Comparison of ENCODE assay signal across 9 cellular contexts in the genomic region with DNA sequence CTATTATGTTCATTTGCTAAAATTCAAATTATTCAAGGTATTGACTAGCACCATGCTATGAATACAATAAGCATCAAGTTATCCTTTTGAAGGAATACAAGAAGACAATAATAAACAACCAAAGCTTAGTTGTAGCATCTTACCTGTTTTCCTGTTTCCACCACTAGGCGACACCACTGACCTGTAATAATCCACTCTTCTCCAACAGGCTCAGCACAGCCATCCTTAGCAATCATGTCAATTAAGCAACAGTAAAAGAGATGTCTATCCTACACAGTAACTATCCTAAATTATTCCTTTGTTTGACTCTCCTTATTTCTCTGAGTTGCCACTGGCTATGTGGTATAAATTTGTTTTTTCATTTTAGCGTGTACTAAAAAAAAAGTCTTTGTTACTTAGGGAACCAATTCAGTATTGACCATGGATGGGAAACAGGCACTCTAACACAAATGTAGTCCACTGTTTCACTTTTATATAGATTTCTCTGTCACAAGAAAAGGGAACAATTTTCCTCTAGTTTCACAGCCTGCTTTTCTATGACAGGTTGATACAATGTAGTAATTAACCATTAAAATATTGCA. TPM values are rescaled to one million over a fixed set of nuclear protein-coding genes. Genes with fewer than 3 reads are reported as not detected.
DNase-seq lines count a peak whose midpoint lies in the region; ATAC-seq and TF ChIP-seq lines count a peak whose summit lies in the region.
"Had no signal": no experiment of that assay in that cellular context is flagged by ENCODE, and none has a peak within 500 bp of the region (broad histone marks: within the 10 kb centered on the region; RNA-seq: fewer than 3 reads in every experiment).

No MANE protein-coding gene starts in this region.

- peak; percentile 92 for TF ChIP-seq CTCF in LNCAP (IDR thresholded peaks at IDR 0.05)

- ATAC-seq in GM21515 (IDR thresholded peaks at IDR 0.05; ENCODE audit: unreplicated experiment) (peak; percentile 73), esophagus mucosa (peak; percentile 74)

- no peak overlapping the region for H3K4me3 ChIP-seq in SJCRH30

- no peak overlapping the region for H3K27ac ChIP-seq in SJCRH30

- H3K27me3 ChIP-seq in SJCRH30, result no peaks in the 10 kb centered on the region

- DNase-seq in NCI-H2107 treated with DMSO at 0.1 percent for 48 hours (lab: John Stamatoyannopoulos, UW; ENCODE audit: unreplicated experiment) (peak; percentile 62), NCI-H2107 (lab: John Stamatoyannopoulos, UW) (no peak), SJCRH30 (peak; percentile 36 to 72), myocyte (ENCODE audit: low read depth) (peak; percentile 67), GM19238 (ENCODE audit: insufficient read length, low spot score) (no peak)

- H3K9me3 ChIP-seq in SJCRH30 (replicated peaks), result no peaks in the 10 kb centered on the region

- no peaks in the 10 kb centered on the region for H3K36me3 ChIP-seq in SJCRH30

- H3K4me1 ChIP-seq in SJCRH30, result no peaks in the 10 kb centered on the region

RNA-seq across cellular contexts. Expression of gene PCA3, which starts 46.2 kb away (rescaled TPM):
- total RNA-seq in SJCRH30 (2014; rRNA removed; shearing (Covaris generic)), result 0.35 and 0.59 TPM in 2 replicates
- total RNA-seq in esophagus mucosa (not detected), myocyte (not detected in 2 replicates)
- polyA plus RNA-seq in myocyte (2012), result 28.4 TPM
- total RNA-seq: CD4-positive, alpha-beta memory T cell had no signal
- polyA plus RNA-seq: CD4-positive, alpha-beta memory T cell had no signal

Comparison
In these comparisons a context has a peak if more than half of its experiments do, and no peak if none do; other contexts are left out.
1. DNase-seq: peak in NCI-H2107 treated with DMSO at 0.1 percent for 48 hours (single experiment), SJCRH30 (2 of 2) and myocyte (single experiment); none in NCI-H2107 (single experiment) and GM19238 (single experiment).